Comparison of ENCODE assay signal across 26 cellular contexts in the genomic region with DNA sequence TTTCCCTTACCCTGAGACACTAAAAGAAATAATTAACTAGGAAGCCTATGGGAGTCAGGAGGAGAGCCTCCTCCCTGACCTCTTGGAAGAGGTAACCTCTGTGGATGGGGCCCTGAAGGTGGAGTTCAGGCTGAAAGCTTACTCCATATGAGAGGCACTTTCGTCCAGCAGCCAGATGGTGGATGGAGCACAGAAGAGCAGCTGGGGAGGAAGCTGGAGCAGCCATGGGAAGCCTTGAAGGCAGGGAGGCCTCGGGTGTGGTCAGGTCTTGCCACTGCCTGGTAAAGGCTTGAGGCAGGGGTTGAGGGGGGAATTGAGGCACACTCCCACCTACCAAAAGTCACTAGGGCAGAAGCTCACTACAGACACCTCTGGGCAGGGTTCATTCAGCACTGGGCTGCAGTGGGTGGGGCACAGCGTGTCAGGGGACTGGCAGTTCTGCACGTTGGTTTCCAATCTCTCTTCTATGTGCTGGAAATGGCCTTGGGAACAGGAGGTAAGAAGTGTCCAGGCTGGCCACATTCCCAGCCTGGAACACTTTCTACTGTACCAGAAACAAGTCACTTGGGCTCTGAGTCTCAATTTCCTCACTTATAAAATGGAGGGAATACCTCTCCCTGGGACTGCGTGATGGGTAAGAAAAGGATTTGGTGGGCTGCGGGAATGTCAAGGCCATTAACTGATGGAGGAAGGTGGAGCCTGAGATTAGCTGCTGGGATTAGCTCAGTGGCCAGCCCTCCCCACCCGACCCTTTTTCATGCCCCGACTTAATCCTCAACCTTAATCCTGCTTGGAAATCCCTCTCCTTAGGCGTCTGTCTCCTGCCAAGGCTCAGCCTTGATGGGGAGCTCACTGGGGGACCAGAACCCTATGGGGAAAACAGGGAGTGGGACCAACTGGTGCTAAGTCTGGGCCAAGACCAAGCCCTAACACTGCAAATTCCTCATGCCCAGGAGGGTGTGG. TPM values are rescaled to one million over a fixed set of nuclear protein-coding genes. Genes with fewer than 3 reads are reported as not detected.
DNase-seq lines count a peak whose midpoint lies in the region; ATAC-seq, FAIRE-seq and TF ChIP-seq lines count a peak whose summit lies in the region.
"Had no signal": no experiment of that assay in that cellular context is flagged by ENCODE, and none has a peak within 500 bp of the region (broad histone marks: within the 10 kb centered on the region; RNA-seq: fewer than 3 reads in every experiment).

No MANE protein-coding gene starts in this region.

- no peak overlapping the region for H3K4me2 ChIP-seq in K562 (ENCODE audit: insufficient read depth, low read length)

- POLR2A ChIA-PET in HEK293 (lab: Yijun Ruan, JAX), result no interaction called here
- POLR2A ChIA-PET in K562 (lab: Yijun Ruan, JAX), result interaction anchor here (0.6 to 1.9 kb wide), 9 partner anchors 10 to 1375 kb away, joined by 3 to 6 read pairs (median 3); a partner anchor contains a TSS

- H3K4me3 ChIP-seq in HEK293 (ENCODE audit: low read depth, low read length), result no peak overlapping the region
- no peak overlapping the region for H3K4me3 ChIP-seq in K562
- no peak overlapping the region for H3K4me3 ChIP-seq in left ventricle myocardium inferior
- no peak overlapping the region for H3K4me3 ChIP-seq in retinal pigment epithelial cell (ENCODE audit: low read length)
- H3K4me3 ChIP-seq: lower lobe of right lung, Peyer's patch, stomach, upper lobe of left lung had no signal

- no peak for TF ChIP-seq RAD21 in K562 (CRISPR knock-in tag; conservative IDR thresholded peaks at IDR 0.05 in 1 of 2, IDR thresholded peaks at IDR 0.05 in 1 of 2)

- in situ Hi-C loops in K562 (cut with MboI), result no loop called here

- H3K9me1 ChIP-seq in K562 (ENCODE audit: control insufficient read depth, insufficient read depth, low read length), result no peaks in the 10 kb centered on the region

- no peak overlapping the region for H3K27ac ChIP-seq in HEK293 (ENCODE audit: extremely low read depth, low read depth, low read length)
- no peak overlapping the region for H3K27ac ChIP-seq in K562 (ENCODE audit: extremely low read depth, low read depth, low read length)
- H3K27ac ChIP-seq in left ventricle myocardium inferior (replicated peaks), result peak overlapping the region; percentile 86
- H3K27ac ChIP-seq: HL-60, lower lobe of right lung, neutrophil, Peyer's patch, upper lobe of left lung, VCaP had no signal

- no peaks in the 10 kb centered on the region for H3K79me2 ChIP-seq in K562 (ENCODE audit: control insufficient read depth, insufficient read depth, low read length)

- FAIRE-seq in K562 (lab: Jason Lieb, UNC), result no peak
- FAIRE-seq: H54, islet of Langerhans had no signal

- 0 out of 2 replicates have a peak, but pooled peaks cover 6% of the 10 kb centered on the region for H4K20me1 ChIP-seq in K562 (replicated peaks; ENCODE audit: control insufficient read depth, insufficient read depth, low read length)

- no peaks in the 10 kb centered on the region for H3K9me3 ChIP-seq in HEK293 (ENCODE audit: control insufficient read depth, insufficient read depth, low read depth, low read length)
- no peaks in the 10 kb centered on the region for H3K9me3 ChIP-seq in K562 (replicated peaks; ENCODE audit: control insufficient read depth, insufficient read depth, low read depth, low read length)
- H3K9me3 ChIP-seq in left ventricle myocardium inferior (replicated peaks), result no peaks in the 10 kb centered on the region
- H3K9me3 ChIP-seq: lower lobe of right lung, neutrophil, Peyer's patch, stomach, upper lobe of left lung had no signal

- 5% methylated on average over 7 of the region's 9 CpGs for WGBS in K562 (ENCODE audit: insufficient coverage, low coverage, missing lambda C conversion rate)

- H3K4me1 ChIP-seq in HEK293 (ENCODE audit: control insufficient read depth, insufficient read depth, low read length) (no peaks in the 10 kb centered on the region), K562 (replicated peaks in 1 of 2; ENCODE audit: control insufficient read depth in 2 of 2, insufficient read depth in 2 of 2, low read length in 2 of 2) (peaks cover 0 to 28% of the 10 kb centered on the region in 2 experiments; a peak in 3 of 5 replicates), left ventricle myocardium inferior (peaks cover 65% of the 10 kb centered on the region)

- CTCF ChIA-PET in HEK293 (lab: Yijun Ruan, JAX) (interaction anchor here (0.7 to 2.4 kb wide), 2 partner anchors 20 to 140 kb away, joined by 5 to 8 read pairs; a partner anchor contains a TSS), K562 (lab: Yijun Ruan, JAX; ENCODE audit: low intra/inter-chr PET ratio) (no interaction called here)

- H3K27me3 ChIP-seq in K562 (ENCODE audit: control insufficient read depth in 2 of 2, insufficient read depth in 2 of 2, low read length in 2 of 2) (peaks cover 0 to 17% of the 10 kb centered on the region in 2 experiments; a peak in 2 of 5 replicates), left ventricle myocardium inferior (ENCODE audit: low read depth) (no peaks in the 10 kb centered on the region)
- H3K27me3 ChIP-seq: Peyer's patch, stomach, upper lobe of left lung had no signal

- H3K36me3 ChIP-seq in HEK293 (ENCODE audit: control insufficient read depth in 2 of 2, insufficient read depth in 1 of 2, low read length in 2 of 2), result peaks cover 0 to 34% of the 10 kb centered on the region in 2 experiments; a peak in 1 of 3 replicates
- no peaks in the 10 kb centered on the region for H3K36me3 ChIP-seq in K562 (ENCODE audit: control insufficient read depth, insufficient read depth, low read length)
- peaks cover 39% of the 10 kb centered on the region for H3K36me3 ChIP-seq in left ventricle myocardium inferior
- H3K36me3 ChIP-seq: neutrophil had no signal

- H2AFZ ChIP-seq in K562 (ENCODE audit: low read depth, low read length), result no peak overlapping the region

- intact Hi-C loops in K562 (cut with micrococcal nuclease), result no loop called here
- intact Hi-C loops in left ventricle myocardium inferior (cut with micrococcal nuclease), result no loop called here

- H3K9ac ChIP-seq in K562 (ENCODE audit: insufficient read depth in 1 of 2, low read depth in 2 of 2, low read length in 2 of 2), result no peak overlapping the region

- no peak for DNase-seq in K562 (ENCODE audit: extremely low read depth in 1 of 4, low spot score in 3 of 4)
- DNase-seq in left ventricle myocardium inferior, result peak; percentile 63
- peak; percentile 84 for DNase-seq in retinal pigment epithelial cell (ENCODE audit: low read depth)
- DNase-seq in erythroblast (lab: John Stamatoyannopoulos, UW), result no peak
- DNase-seq: activated CD4-positive, alpha-beta T cell treated with anti-CD3 and anti-CD28 coated beads, Interleukin-2, amount 50 U/mL, for 4 hours; activated CD8-positive, alpha-beta memory T cell treated with anti-CD3 and anti-CD28 coated beads, Interleukin-2, amount 50 U/mL, for 48 hours; cortex of kidney; lower lobe of right lung; NCI-H1105 treated with DMSO at 0.1 percent for 48 hours; NCI-H2081; Peyer's patch; stimulated activated CD4-positive, alpha-beta T cell treated with anti-CD3 and anti-CD28 coated beads, Interleukin-12 subunit alpha, Interleukin-12 subunit beta, amount 100 ng/mL, for 4 hours; stomach; upper lobe of left lung had no signal

- ATAC-seq in K562, result peak; percentile 25
- ATAC-seq in GM19023 (IDR thresholded peaks at IDR 0.05; ENCODE audit: unreplicated experiment), result no peak
- ATAC-seq in HG03097 (IDR thresholded peaks at IDR 0.05; ENCODE audit: low FRiP score, unreplicated experiment), result no peak
- ATAC-seq: lower lobe of right lung had no signal

- no peak for TF ChIP-seq EP300 in K562 (IDR thresholded peaks at IDR 0.05; ENCODE audit: low read length)

- TF ChIP-seq POLR2A in K562 (conservative IDR thresholded peaks at IDR 0.05), result no peak
- TF ChIP-seq POLR2A in erythroblast (IDR thresholded peaks at IDR 0.05; ENCODE audit: low read length), result no peak

- no TSS peak for BruUV-seq in K562 (replicated peaks; lab: Mats Ljungman, UMichigan)

- TF ChIP-seq CTCF in HEK293 (tag by site-specific recombination; IDR thresholded peaks at IDR 0.05) (no peak), K562 (IDR thresholded peaks at IDR 0.05 in 2 of 3, conservative IDR thresholded peaks at IDR 0.05 in 1 of 3; ENCODE audit: insufficient read depth in 2 of 3, low read depth in 1 of 3, low read length in 3 of 3) (no peak), left ventricle myocardium inferior (IDR thresholded peaks at IDR 0.05; ENCODE audit: borderline replicate concordance) (no peak), retinal pigment epithelial cell (conservative IDR thresholded peaks at IDR 0.05; ENCODE audit: low read depth, low read length) (no peak)

RNA-seq across cellular contexts. Expression of a gene that starts 5.4 kb away (rescaled TPM):
- total RNA-seq in K562 (2011; cell fraction: chromatin; rRNA removed; ENCODE audit: low replicate concordance), result 3.7 and 14.0 TPM in 2 replicates
- 5.8 and 7.8 TPM in 2 replicates for total RNA-seq in K562 (2011; cell fraction: nucleolus; rRNA removed)
- 4.6 and 5.4 TPM in 2 replicates for total RNA-seq in K562 (2011; cell fraction: nucleoplasm; rRNA removed)
- total RNA-seq in K562 (2014; rRNA removed), result 4.6 and 4.9 TPM in 2 replicates
- total RNA-seq in K562 (2014; rRNA removed; fragmentation: Illumina TruSeq; extraction: Trizol), result 0.73 and 0.93 TPM in 2 replicates
- total RNA-seq in K562 (2015; rRNA removed; fragmentation: Illumina TruSeq; extraction: Trizol), result 1.6 and 2.1 TPM in 2 replicates
- total RNA-seq in K562 (2021), result 4.7 and 5.7 TPM in 2 replicates
- polyA plus RNA-seq in K562 (2011; rRNA removed), result 3.1 and 5.5 TPM in 2 replicates
- 4.5 and 7.3 TPM in 2 replicates for polyA plus RNA-seq in K562 (2011; cell fraction: cytosol; rRNA removed)
- 15.9 and 21.8 TPM in 2 replicates for polyA plus RNA-seq in K562 (2011; cell fraction: nucleus; rRNA removed)
- polyA plus RNA-seq in K562 (2012), result 3.7 and 10.9 TPM in 2 replicates
- polyA plus RNA-seq in K562 (2014; fragmentation: Illumina TruSeq; extraction: Trizol), result 2.6 and 4.7 TPM in 2 replicates
- polyA plus RNA-seq in K562 (2014; fragmentation: Nextera tagmentation; extraction: Ambion mirVana), result under 1 TPM; 0.06 to 0.07 TPM
- polyA plus RNA-seq in K562 (2014; rRNA removed), result 5.8 and 6.4 TPM in 2 replicates
- 1.3 and 1.9 TPM in 2 replicates for polyA minus RNA-seq in K562 (2011; rRNA and poly(A)+ RNA removed)
- polyA minus RNA-seq in K562 (2011; cell fraction: cytosol; rRNA and poly(A)+ RNA removed), result 1.4 and 1.6 TPM in 2 replicates
- polyA minus RNA-seq in K562 (2011; cell fraction: nucleus; rRNA and poly(A)+ RNA removed), result 1.9 and 3.9 TPM in 2 replicates
- 73.0 TPM for total RNA-seq in left ventricle myocardium inferior

RNA-seq across cellular contexts. Expression of a gene that starts 6.7 kb away (rescaled TPM):
- not detected in 2 replicates for total RNA-seq in K562 (2011; cell fraction: chromatin; rRNA removed; ENCODE audit: low replicate concordance)
- not detected in 2 replicates for total RNA-seq in K562 (2011; cell fraction: nucleolus; rRNA removed)
- not detected in 2 replicates for total RNA-seq in K562 (2011; cell fraction: nucleoplasm; rRNA removed)
- total RNA-seq in K562 (2014; rRNA removed), result not detected in 2 replicates
- not detected in 2 replicates for total RNA-seq in K562 (2014; rRNA removed; fragmentation: Illumina TruSeq; extraction: Trizol)
- total RNA-seq in K562 (2015; rRNA removed; fragmentation: Illumina TruSeq; extraction: Trizol), result not detected in 2 replicates
- not detected in 2 replicates for total RNA-seq in K562 (2021)
- not detected in 2 replicates for polyA plus RNA-seq in K562 (2011; rRNA removed)
- polyA plus RNA-seq in K562 (2011; cell fraction: cytosol; rRNA removed), result not detected in 2 replicates
- polyA plus RNA-seq in K562 (2011; cell fraction: nucleus; rRNA removed), result not detected in 2 replicates
- not detected in 2 replicates for polyA plus RNA-seq in K562 (2012)
- not detected in 2 replicates for polyA plus RNA-seq in K562 (2014; fragmentation: Illumina TruSeq; extraction: Trizol)
- not detected for polyA plus RNA-seq in K562 (2014; fragmentation: Nextera tagmentation; extraction: Ambion mirVana)
- polyA plus RNA-seq in K562 (2014; rRNA removed), result not detected in 2 replicates
- polyA minus RNA-seq in K562 (2011; rRNA and poly(A)+ RNA removed), result not detected in 2 replicates
- not detected in 2 replicates for polyA minus RNA-seq in K562 (2011; cell fraction: cytosol; rRNA and poly(A)+ RNA removed)
- not detected in 2 replicates for polyA minus RNA-seq in K562 (2011; cell fraction: nucleus; rRNA and poly(A)+ RNA removed)
- total RNA-seq in left ventricle myocardium inferior, result 0.16 TPM
- total RNA-seq: activated T-helper 2 cell treated with anti-CD3 and anti-CD28 coated beads, Interferon-gamma antibody, Interleukin-2, Interleukin-4, amounts not matched to agents 10 μg/mL and 5 μg/mL and 100 μg/mL, durations not matched to agents 14 hours and 24 hours and 36 hours; lower lobe of right lung; Peyer's patch; SK-MEL-5; stomach; T-helper 2 cell treated with Interferon-gamma antibody and Interleukin-4, amounts not matched to agents 100 ng/mL and 5 ng/mL, for 36 hours; upper lobe of left lung had no signal
- polyA plus RNA-seq: AG04450 had no signal

RNA-seq across cellular contexts. Expression of a gene that starts 12.0 kb away (rescaled TPM):
- total RNA-seq in K562 (2011; cell fraction: chromatin; rRNA removed; ENCODE audit: low replicate concordance), result 33.5 and 88.4 TPM in 2 replicates
- 69.5 and 79.0 TPM in 2 replicates for total RNA-seq in K562 (2011; cell fraction: nucleolus; rRNA removed)
- total RNA-seq in K562 (2011; cell fraction: nucleoplasm; rRNA removed), result 83.9 and 125 TPM in 2 replicates
- 46.5 and 78.4 TPM in 2 replicates for total RNA-seq in K562 (2014; rRNA removed)
- total RNA-seq in K562 (2014; rRNA removed; fragmentation: Illumina TruSeq; extraction: Trizol), result 27.4 and 28.3 TPM in 2 replicates
- total RNA-seq in K562 (2015; rRNA removed; fragmentation: Illumina TruSeq; extraction: Trizol), result 33.7 and 34.0 TPM in 2 replicates
- 65.2 and 68.0 TPM in 2 replicates for total RNA-seq in K562 (2021)
- polyA plus RNA-seq in K562 (2011; rRNA removed), result 107 and 114 TPM in 2 replicates
- 153 and 233 TPM in 2 replicates for polyA plus RNA-seq in K562 (2011; cell fraction: cytosol; rRNA removed)
- 82.3 and 118 TPM in 2 replicates for polyA plus RNA-seq in K562 (2011; cell fraction: nucleus; rRNA removed)
- 58.2 and 103 TPM in 2 replicates for polyA plus RNA-seq in K562 (2012)
- polyA plus RNA-seq in K562 (2014; fragmentation: Illumina TruSeq; extraction: Trizol), result 72.2 and 86.5 TPM in 2 replicates
- 10 to 100 TPM; 10.6 to 11.7 TPM for polyA plus RNA-seq in K562 (2014; fragmentation: Nextera tagmentation; extraction: Ambion mirVana)
- 80.5 and 87.3 TPM in 2 replicates for polyA plus RNA-seq in K562 (2014; rRNA removed)
- polyA minus RNA-seq in K562 (2011; rRNA and poly(A)+ RNA removed), result 50.4 and 76.8 TPM in 2 replicates
- 38.9 and 39.4 TPM in 2 replicates for polyA minus RNA-seq in K562 (2011; cell fraction: cytosol; rRNA and poly(A)+ RNA removed)
- 26.3 and 30.1 TPM in 2 replicates for polyA minus RNA-seq in K562 (2011; cell fraction: nucleus; rRNA and poly(A)+ RNA removed)
- total RNA-seq in left ventricle myocardium inferior, result 14.6 TPM

RNA-seq across cellular contexts. Expression of a gene that starts 13.0 kb away (rescaled TPM):
- 1.7 and 7.0 TPM in 2 replicates for total RNA-seq in K562 (2011; cell fraction: chromatin; rRNA removed; ENCODE audit: low replicate concordance)
- 12.5 and 13.2 TPM in 2 replicates for total RNA-seq in K562 (2011; cell fraction: nucleolus; rRNA removed)
- 9.3 and 10.3 TPM in 2 replicates for total RNA-seq in K562 (2011; cell fraction: nucleoplasm; rRNA removed)
- total RNA-seq in K562 (2014; rRNA removed) (8.4 and 12.2 TPM in 2 replicates), K562 (2014; rRNA removed; fragmentation: Illumina TruSeq; extraction: Trizol) (1.7 and 3.3 TPM in 2 replicates), K562 (2015; rRNA removed; fragmentation: Illumina TruSeq; extraction: Trizol) (7.7 and 8.3 TPM in 2 replicates), K562 (2021) (9.4 and 10.6 TPM in 2 replicates), left ventricle myocardium inferior (25.8 TPM)
- polyA plus RNA-seq in K562 (2011; rRNA removed) (6.6 and 10.5 TPM in 2 replicates), K562 (2014; fragmentation: Illumina TruSeq; extraction: Trizol) (7.1 and 8.4 TPM in 2 replicates), K562 (2014; fragmentation: Nextera tagmentation; extraction: Ambion mirVana) (1 to 10 TPM in 1 of 2 experiments, under 1 TPM in 1; 0.90 to 2.0 TPM), K562 (2014; rRNA removed) (9.6 and 14.0 TPM in 2 replicates)
- polyA plus RNA-seq in K562 (2011; cell fraction: cytosol; rRNA removed), result 20.3 and 55.0 TPM in 2 replicates
- 5.8 and 7.5 TPM in 2 replicates for polyA plus RNA-seq in K562 (2011; cell fraction: nucleus; rRNA removed)
- 10.5 and 14.1 TPM in 2 replicates for polyA plus RNA-seq in K562 (2012)
- polyA minus RNA-seq in K562 (2011; rRNA and poly(A)+ RNA removed), result 1.6 and 5.7 TPM in 2 replicates
- polyA minus RNA-seq in K562 (2011; cell fraction: cytosol; rRNA and poly(A)+ RNA removed), result 4.3 and 7.0 TPM in 2 replicates
- polyA minus RNA-seq in K562 (2011; cell fraction: nucleus; rRNA and poly(A)+ RNA removed), result 0.54 and 0.78 TPM in 2 replicates

RNA-seq across cellular contexts. Expression of a gene that starts 19.7 kb away (rescaled TPM):
- total RNA-seq in K562 (2011; cell fraction: chromatin; rRNA removed; ENCODE audit: low replicate concordance), result 9.0 and 16.5 TPM in 2 replicates
- total RNA-seq in K562 (2011; cell fraction: nucleolus; rRNA removed), result 9.3 and 12.5 TPM in 2 replicates
- 3.1 and 7.1 TPM in 2 replicates for total RNA-seq in K562 (2011; cell fraction: nucleoplasm; rRNA removed)
- total RNA-seq in K562 (2014; rRNA removed), result 5.2 and 6.2 TPM in 2 replicates
- 1.9 and 2.2 TPM in 2 replicates for total RNA-seq in K562 (2014; rRNA removed; fragmentation: Illumina TruSeq; extraction: Trizol)
- 4.6 and 4.7 TPM in 2 replicates for total RNA-seq in K562 (2015; rRNA removed; fragmentation: Illumina TruSeq; extraction: Trizol)
- 4.8 and 6.5 TPM in 2 replicates for total RNA-seq in K562 (2021)
- polyA plus RNA-seq in K562 (2011; rRNA removed), result 3.7 and 6.6 TPM in 2 replicates
- 4.4 and 5.4 TPM in 2 replicates for polyA plus RNA-seq in K562 (2011; cell fraction: cytosol; rRNA removed)
- 39.5 and 39.6 TPM in 2 replicates for polyA plus RNA-seq in K562 (2011; cell fraction: nucleus; rRNA removed)
- 6.4 and 11.7 TPM in 2 replicates for polyA plus RNA-seq in K562 (2012)
- polyA plus RNA-seq in K562 (2014; fragmentation: Illumina TruSeq; extraction: Trizol), result 4.5 and 5.3 TPM in 2 replicates
- under 1 TPM; 0.46 to 0.55 TPM for polyA plus RNA-seq in K562 (2014; fragmentation: Nextera tagmentation; extraction: Ambion mirVana)
- 6.6 TPM in 2 replicates for polyA plus RNA-seq in K562 (2014; rRNA removed)
- 1.5 and 1.6 TPM in 2 replicates for polyA minus RNA-seq in K562 (2011; rRNA and poly(A)+ RNA removed)
- polyA minus RNA-seq in K562 (2011; cell fraction: cytosol; rRNA and poly(A)+ RNA removed), result 2.4 and 3.8 TPM in 2 replicates
- polyA minus RNA-seq in K562 (2011; cell fraction: nucleus; rRNA and poly(A)+ RNA removed), result 4.3 and 6.9 TPM in 2 replicates
- 14.3 TPM for total RNA-seq in left ventricle myocardium inferior

Comparison
In these comparisons a context has a peak if more than half of its experiments do, and no peak if none do; other contexts are left out.
1. DNase-seq: peak in left ventricle myocardium inferior (single experiment) and retinal pigment epithelial cell (single experiment); none in K562 (0 of 4) and erythroblast (0 of 2).